7 cellular contexts compared by ENCODE assay signal in genomic region chr16:3458278-3458851, GRCh38. TPM values are rescaled to one million over a fixed set of nuclear protein-coding genes. Genes with fewer than 3 reads are reported as not detected.
DNase-seq lines count a peak whose midpoint lies in the region; ATAC-seq and TF ChIP-seq lines count a peak whose summit lies in the region.

No MANE protein-coding gene starts in this region.

- peak overlapping the region; percentile 97 for H3K56ac ChIP-seq in mesendoderm (ENCODE audit: low read length)

- no peak overlapping the region for H2BK120ac ChIP-seq in mesendoderm (ENCODE audit: low read depth, low read length)

- WGBS in mesendoderm (ENCODE audit: extremely low coverage, insufficient coverage, low lambda C conversion rate), result no CpG with 5 or more reads among the region's 47 CpGs
- WGBS in upper lobe of left lung, 2 donors, result 0 to 1% methylated on average over 8 to 15 of the region's 47 CpGs

- H2BK5ac ChIP-seq in mesendoderm (ENCODE audit: low read length), result peak overlapping the region; percentile 64

- H3K27me3 ChIP-seq in GM06990 (replicated peaks; ENCODE audit: control insufficient read depth, insufficient read depth, low read length), result no peaks in the 10 kb centered on the region
- H3K27me3 ChIP-seq in GM23338 (ENCODE audit: insufficient read depth), result no peaks in the 10 kb centered on the region
- H3K27me3 ChIP-seq in colonic mucosa, result no peaks in the 10 kb centered on the region
- H3K27me3 ChIP-seq in mesendoderm (ENCODE audit: insufficient read depth, low read length, poor library complexity), result no peaks in the 10 kb centered on the region
- H3K27me3 ChIP-seq in upper lobe of left lung, result no peaks in the 10 kb centered on the region

- H3K4me1 Mint-ChIP-seq in GM23338, result peaks cover 34% of the 10 kb centered on the region

- H3F3A ChIP-seq in GM23338 (replicated peaks; ENCODE audit: low read depth), result peaks cover 11% of the 10 kb centered on the region

- H3K9ac ChIP-seq in colonic mucosa (ENCODE audit: low read depth in 2 of 2, low read length in 2 of 2) (peak overlapping the region; percentile 98 to 99), mesendoderm (ENCODE audit: low read length) (peak overlapping the region; percentile 97)

- intact Hi-C loops in colonic mucosa (cut with DNase I), result no loop called here

- no peak for TF ChIP-seq POLR2A in upper lobe of left lung (IDR thresholded peaks at IDR 0.05)

- H3K4me1 ChIP-seq in GM23338 (ENCODE audit: insufficient read depth) (peaks cover 41% of the 10 kb centered on the region), colonic mucosa (peaks cover 38% of the 10 kb centered on the region), mesendoderm (ENCODE audit: control insufficient read depth, low read depth, low read length) (peaks cover 12% of the 10 kb centered on the region), upper lobe of left lung (peaks cover 32 to 56% (median 44%) of the 10 kb centered on the region in 4 donors)

- no peak overlapping the region for H4K8ac ChIP-seq in mesendoderm (ENCODE audit: low read depth, low read length)

- H3K23ac ChIP-seq in mesendoderm (ENCODE audit: low read length), result peak overlapping the region; percentile 11

- peak overlapping the region; percentile 64 for H4K5ac ChIP-seq in mesendoderm (ENCODE audit: low read length)

- no peaks in the 10 kb centered on the region for H3K36me3 Mint-ChIP-seq in GM23338 (ENCODE audit: low read depth)

- H3K18ac ChIP-seq in mesendoderm (ENCODE audit: low read length), result peak overlapping the region; percentile 90

- peak overlapping the region; percentile 81 for H3K4ac ChIP-seq in mesendoderm (ENCODE audit: low read depth, low read length)

- H3K36me3 ChIP-seq in GM06990 (ENCODE audit: control insufficient read depth, insufficient read depth, low read length) (no peaks in the 10 kb centered on the region), GM23338 (ENCODE audit: insufficient read depth) (no peaks in the 10 kb centered on the region), colonic mucosa (no peaks in the 10 kb centered on the region), mesendoderm (ENCODE audit: control insufficient read depth, insufficient read depth, low read length) (no peaks in the 10 kb centered on the region), upper lobe of left lung (no peaks in the 10 kb centered on the region)

- peaks cover 30% of the 10 kb centered on the region for H4K20me1 ChIP-seq in GM23338 (replicated peaks; ENCODE audit: insufficient read depth)

- peak overlapping the region; percentile 92 for H3K27ac ChIP-seq in GM23338 (ENCODE audit: low read depth)
- peak overlapping the region; percentile 96 for H3K27ac ChIP-seq in colonic mucosa
- H3K27ac ChIP-seq in mesendoderm (ENCODE audit: low read depth, low read length), result peak overlapping the region; percentile 93
- peak overlapping the region; percentile 96 to 99 (median 98) for H3K27ac ChIP-seq in upper lobe of left lung

- H3K27ac Mint-ChIP-seq in GM23338, result peak overlapping the region; percentile 93

- H3K4me3 Mint-ChIP-seq in GM23338, result peak overlapping the region; percentile 93

- H3K4me2 ChIP-seq in GM23338, result peak overlapping the region; percentile 83
- peak overlapping the region; percentile 86 for H3K4me2 ChIP-seq in mesendoderm (ENCODE audit: low read length)

- no peak overlapping the region for H2AFZ ChIP-seq in GM23338

- TF ChIP-seq CTCF in GM06990 (IDR thresholded peaks at IDR 0.05; ENCODE audit: insufficient read depth, low read length, poor library complexity, severe bottlenecking) (no peak), GM23338 (conservative IDR thresholded peaks at IDR 0.05; ENCODE audit: low read depth in 2 of 2) (no peak), colonic mucosa (IDR thresholded peaks at IDR 0.05) (no peak), upper lobe of left lung (IDR thresholded peaks at IDR 0.05) (no peak)

- H3K9me2 ChIP-seq in GM23338 (ENCODE audit: insufficient read depth), result no peaks in the 10 kb centered on the region

- H3K9me3 ChIP-seq in colonic mucosa, result no peaks in the 10 kb centered on the region
- no peaks in the 10 kb centered on the region for H3K9me3 ChIP-seq in upper lobe of left lung

- H3K4me3 ChIP-seq in GM06990 (replicated peaks; ENCODE audit: low read depth, low read length) (peak overlapping the region; percentile 95), GM23338 (peak overlapping the region; percentile 89), colonic mucosa (peak overlapping the region; percentile 76), mesendoderm (ENCODE audit: low read length) (peak overlapping the region; percentile 91), upper lobe of left lung (peak overlapping the region; percentile 70 to 96 (median 86))

- peak; percentile 13 for ATAC-seq in GM23338
- peak; percentile 28 to 40 for ATAC-seq in upper lobe of left lung (ENCODE audit: low FRiP score in 2 of 2)

- H3K79me2 ChIP-seq in GM23338 (replicated peaks; ENCODE audit: insufficient read depth) (peaks cover 46% of the 10 kb centered on the region), mesendoderm (ENCODE audit: control insufficient read depth, insufficient read depth, low read length) (peaks cover 46% of the 10 kb centered on the region)

- H3K27me3 Mint-ChIP-seq in GM23338 (ENCODE audit: insufficient read depth, low read depth, poor library complexity), result peaks cover 17% of the 10 kb centered on the region

- peaks cover 14% of the 10 kb centered on the region for H3K79me1 ChIP-seq in mesendoderm (ENCODE audit: low read length)

- DNase-seq in GM06990 (ENCODE audit: extremely low read depth, insufficient read length) (peak; percentile 48), GM23338 (ENCODE audit: low spot score) (peak; percentile 79), OCI-M1 (lab: John Stamatoyannopoulos, UW) (peak; percentile 61), colonic mucosa (peak; percentile 46), mesendoderm (peak; percentile 82), upper lobe of left lung (no peak), Ammon's horn (ENCODE audit: low spot score) (no peak)

- no peaks in the 10 kb centered on the region for H3K9me3 Mint-ChIP-seq in GM23338

- no peak overlapping the region for H2AK5ac ChIP-seq in mesendoderm (ENCODE audit: low read length)

- TF ChIP-seq EP300 in upper lobe of left lung (IDR thresholded peaks at IDR 0.05), result no peak

- no peak overlapping the region for H2BK15ac ChIP-seq in mesendoderm (replicated peaks; ENCODE audit: low read depth)

TF ChIP-seq in GM23338, 12 proteins besides CTCF, POLR2A, EP300 and RAD21 (continues in another document):
- no peak for TF ChIP-seq REST (IDR thresholded peaks at IDR 0.05; ENCODE audit: unreplicated experiment)

RNA-seq across cellular contexts. Expression of gene NAA60, which starts 14.9 kb away (rescaled TPM):
- 32.4 and 42.6 TPM in 2 replicates for total RNA-seq in GM23338 (2014; rRNA removed; shearing (Covaris generic))
- polyA plus RNA-seq in GM23338 (2016; fragmentation: Nextera tagmentation; extraction: Ambion mirVana), result 36.5 and 40.3 TPM in 2 replicates
- total RNA-seq in colonic mucosa (10 to 100 TPM; 56.8 to 68.6 TPM), upper lobe of left lung (10 to 100 TPM; 33.0 to 77.5 (median 54.6) TPM)
- polyA plus RNA-seq in mesendoderm (2013, experiment 1 of 2), result 68.1 TPM
- polyA plus RNA-seq in mesendoderm (2013, experiment 2 of 2), result 67.0 TPM

RNA-seq across cellular contexts. Expression of gene ZNF597, which starts 15.1 kb away (rescaled TPM):
- total RNA-seq in GM23338 (2014; rRNA removed; shearing (Covaris generic)), result 2.4 and 3.8 TPM in 2 replicates
- 0.87 and 1.2 TPM in 2 replicates for polyA plus RNA-seq in GM23338 (2016; fragmentation: Nextera tagmentation; extraction: Ambion mirVana)
- total RNA-seq in colonic mucosa (1 to 10 TPM; 1.4 to 1.7 TPM), upper lobe of left lung (1 to 10 TPM in 5 of 6 donors, under 1 TPM in 1; 0.78 to 7.7 (median 4.6) TPM)
- 1.5 TPM for polyA plus RNA-seq in mesendoderm (2013, experiment 1 of 2)
- 1.3 TPM for polyA plus RNA-seq in mesendoderm (2013, experiment 2 of 2)

RNA-seq across cellular contexts. Expression of gene C16orf90, which starts 36.9 kb away (rescaled TPM):
- total RNA-seq in GM23338 (2014; rRNA removed; shearing (Covaris generic)), result not detected in 2 replicates
- polyA plus RNA-seq in GM23338 (2016; fragmentation: Nextera tagmentation; extraction: Ambion mirVana), result not detected in 2 replicates
- not detected for total RNA-seq in colonic mucosa
- not detected for polyA plus RNA-seq in mesendoderm (2013, experiment 1 of 2)
- not detected for polyA plus RNA-seq in mesendoderm (2013, experiment 2 of 2)
- total RNA-seq in upper lobe of left lung, result not detected

RNA-seq across cellular contexts. Expression of gene CLUAP1, which starts 42.4 kb away (rescaled TPM):
- total RNA-seq in GM23338 (2014; rRNA removed; shearing (Covaris generic)), result 3.8 and 7.8 TPM in 2 replicates
- 10.9 and 11.3 TPM in 2 replicates for polyA plus RNA-seq in GM23338 (2016; fragmentation: Nextera tagmentation; extraction: Ambion mirVana)
- 10 to 100 TPM in 1 of 2 donors, 1 to 10 TPM in 1; 7.9 to 10.8 TPM for total RNA-seq in colonic mucosa
- polyA plus RNA-seq in mesendoderm (2013, experiment 1 of 2), result 5.8 TPM
- polyA plus RNA-seq in mesendoderm (2013, experiment 2 of 2), result 5.9 TPM
- 10 to 100 TPM; 12.8 to 40.8 (median 18.4) TPM for total RNA-seq in upper lobe of left lung

RNA-seq across cellular contexts. Expression of gene ZNF174, which starts 57.4 kb away (rescaled TPM):
- total RNA-seq in GM23338 (2014; rRNA removed; shearing (Covaris generic)), result 13.2 and 13.8 TPM in 2 replicates
- polyA plus RNA-seq in GM23338 (2016; fragmentation: Nextera tagmentation; extraction: Ambion mirVana), result 9.0 and 10.8 TPM in 2 replicates
- total RNA-seq in colonic mucosa (1 to 10 TPM; 6.7 to 6.8 TPM), upper lobe of left lung (10 to 100 TPM in 4 of 6 donors, 1 to 10 TPM in 2; 9.0 to 30.4 (median 10.6) TPM)
- 9.1 TPM for polyA plus RNA-seq in mesendoderm (2013, experiment 1 of 2)
- polyA plus RNA-seq in mesendoderm (2013, experiment 2 of 2), result 9.2 TPM

Comparison
In these comparisons a context has a peak if more than half of its experiments do, and no peak if none do; other contexts are left out.
1. DNase-seq: peak in GM06990 (single experiment), GM23338 (single experiment), OCI-M1 (single experiment), colonic mucosa (single experiment) and mesendoderm (single experiment); none in upper lobe of left lung (0 of 2) and Ammon's horn (single experiment).
2. Peak in every context shown above with its lines, with median percentiles within 50 percentile points of each other: H3K4me3 ChIP-seq and H3K27ac ChIP-seq.